13 cellular contexts compared by ENCODE assay signal in the genomic region with DNA sequence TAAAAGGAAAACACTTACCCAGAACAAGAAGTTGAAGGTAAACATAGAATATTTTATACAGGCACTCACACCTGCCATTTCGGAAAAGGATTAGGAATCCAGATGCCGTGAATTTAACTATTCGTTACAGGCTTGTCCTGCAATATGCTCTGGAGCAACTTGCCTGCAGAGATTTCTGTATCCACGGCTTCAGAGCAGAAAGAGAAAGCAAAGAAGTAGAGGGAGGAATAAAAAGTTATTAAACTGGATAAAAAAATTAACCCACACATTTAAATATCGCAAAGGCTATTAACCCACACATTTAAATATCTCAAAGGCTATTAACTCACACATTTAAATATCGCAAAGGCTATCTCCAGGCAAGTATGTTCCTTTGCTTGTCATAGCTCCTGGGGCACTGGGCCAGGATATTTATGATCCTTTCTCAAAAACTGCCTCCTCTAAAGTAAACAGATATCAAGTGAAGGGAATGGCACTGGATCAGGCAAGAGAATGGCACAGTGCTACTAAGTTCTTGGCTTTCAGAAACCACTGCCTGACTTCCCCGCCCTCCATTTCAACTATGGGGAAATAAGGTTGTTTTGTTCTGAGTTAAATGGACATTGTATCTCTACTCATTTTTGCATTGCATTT. TPM values are rescaled to one million over a fixed set of nuclear protein-coding genes. Genes with fewer than 3 reads are reported as not detected.
A peak's percentile ranks its signal among the peaks of the same experiment; 100 is the strongest.
DNase-seq lines count a peak whose midpoint lies in the region; ATAC-seq, FAIRE-seq and TF ChIP-seq lines count a peak whose summit lies in the region.
"Had no signal": no experiment of that assay in that cellular context is flagged by ENCODE, and none has a peak within 500 bp of the region (broad histone marks: within the 10 kb centered on the region; RNA-seq: fewer than 3 reads in every experiment).

TSPAN8 (minus strand) TSS at position 399 of the 633 bp plus-strand sequence; CDS start at position 78, 321 bp downstream.

- H3K36me3 Mint-ChIP-seq in stimulated activated effector memory CD8-positive, alpha-beta T cell treated with anti-CD3 and anti-CD28 coated beads, Interleukin-12 subunit alpha, Interleukin-12 subunit beta, amount 100 ng/mL, for 72 hours: no peaks in the 10 kb centered on the region

- H3K27ac Mint-ChIP-seq in stimulated activated effector memory CD8-positive, alpha-beta T cell treated with anti-CD3 and anti-CD28 coated beads, Interleukin-12 subunit alpha, Interleukin-12 subunit beta, amount 100 ng/mL, for 72 hours: no peak within 1 kb of the TSS
- H3K27ac Mint-ChIP-seq: activated B cell treated with CpG ODN at 0.5 μM for 24 hours; activated T-helper 17 cell treated with anti-CD3 and anti-CD28 coated beads, Interleukin-2, amount 50 U/mL, for 72 hours; nephron progenitor cell had no signal

- ATAC-seq in stimulated activated effector memory CD8-positive, alpha-beta T cell treated with anti-CD3 and anti-CD28 coated beads, Interleukin-12 subunit alpha, Interleukin-12 subunit beta, amount 100 ng/mL, for 72 hours: no peak
- no peak for ATAC-seq in HG02623 (IDR thresholded peaks at IDR 0.05; ENCODE audit: unreplicated experiment)
- ATAC-seq: activated T-helper 17 cell treated with anti-CD3 and anti-CD28 coated beads, Interleukin-2, amount 50 U/mL, for 72 hours had no signal

- peaks cover 0 to 3% (median 0%) of the 10 kb centered on the region in 3 donors for H3K4me1 ChIP-seq in skeletal muscle tissue (ENCODE audit: control insufficient read depth in 3 of 3, insufficient read depth in 3 of 3, low read length in 3 of 3)

- H3K9me3 ChIP-seq in skeletal muscle tissue (ENCODE audit: control insufficient read depth in 3 of 3, low read length in 3 of 3): no peaks in the 10 kb centered on the region

- FAIRE-seq in GM12891 (lab: Jason Lieb, UNC): no peak

- H3K4me3 ChIP-seq in skeletal muscle tissue (ENCODE audit: low read length in 3 of 3): peak within 1 kb of the TSS; percentile 45 to 77 (median 58)

- H3K9ac ChIP-seq in skeletal muscle tissue (ENCODE audit: low read depth in 1 of 3, low read length in 3 of 3): peak within 1 kb of the TSS; percentile 50 to 73 (median 70)

- H3K27me3 ChIP-seq in layer of hippocampus (ENCODE audit: control insufficient read depth, insufficient read depth, low read length) (no peaks in the 10 kb centered on the region), skeletal muscle tissue (ENCODE audit: control insufficient read depth in 3 of 3, insufficient read depth in 3 of 3, low read length in 3 of 3) (no peaks in the 10 kb centered on the region)

- H3K36me3 ChIP-seq in skeletal muscle tissue (ENCODE audit: control insufficient read depth in 3 of 3, insufficient read depth in 3 of 3, low read length in 3 of 3): no peaks in the 10 kb centered on the region

- peaks cover 15% of the 10 kb centered on the region for H3K9me3 Mint-ChIP-seq in stimulated activated effector memory CD8-positive, alpha-beta T cell treated with anti-CD3 and anti-CD28 coated beads, Interleukin-12 subunit alpha, Interleukin-12 subunit beta, amount 100 ng/mL, for 72 hours
- H3K9me3 Mint-ChIP-seq: activated B cell treated with CpG ODN at 0.5 μM for 24 hours, nephron progenitor cell had no signal

- no peak for TF ChIP-seq POLR2A in GM12891 (IDR thresholded peaks at IDR 0.05; ENCODE audit: low read depth, low read length)

- H3K27ac ChIP-seq in layer of hippocampus (ENCODE audit: low read depth, low read length) (peak within 1 kb of the TSS; percentile 12), skeletal muscle tissue (ENCODE audit: low read depth, low read length) (peak within 1 kb of the TSS; percentile 16)

- H3K4me1 Mint-ChIP-seq in stimulated activated effector memory CD8-positive, alpha-beta T cell treated with anti-CD3 and anti-CD28 coated beads, Interleukin-12 subunit alpha, Interleukin-12 subunit beta, amount 100 ng/mL, for 72 hours: no peaks in the 10 kb centered on the region
- H3K4me1 Mint-ChIP-seq: activated B cell treated with CpG ODN at 0.5 μM for 24 hours; activated T-helper 17 cell treated with anti-CD3 and anti-CD28 coated beads, Interleukin-2, amount 50 U/mL, for 72 hours had no signal

- H3K4me3 Mint-ChIP-seq in stimulated activated effector memory CD8-positive, alpha-beta T cell treated with anti-CD3 and anti-CD28 coated beads, Interleukin-12 subunit alpha, Interleukin-12 subunit beta, amount 100 ng/mL, for 72 hours: no peak within 1 kb of the TSS
- H3K4me3 Mint-ChIP-seq: activated B cell treated with CpG ODN at 0.5 μM for 24 hours; activated T-helper 17 cell treated with anti-CD3 and anti-CD28 coated beads, Interleukin-2, amount 50 U/mL, for 72 hours; nephron progenitor cell had no signal

- DNase-seq in H4 (ENCODE audit: low spot score) (peak; percentile 16), NCI-H748 (lab: John Stamatoyannopoulos, UW; ENCODE audit: unreplicated experiment) (peak; percentile 91), GM12891 (ENCODE audit: insufficient read length, low spot score) (no peak)
- DNase-seq in stimulated activated effector memory CD8-positive, alpha-beta T cell treated with anti-CD3 and anti-CD28 coated beads, Interleukin-12 subunit alpha, Interleukin-12 subunit beta, amount 100 ng/mL, for 72 hours (ENCODE audit: low spot score in 2 of 2): no peak
- DNase-seq in activated T-cell treated with anti-CD3 and anti-CD28 coated beads, Interleukin-2, amount 50 U/mL, for 48 hours: no peak
- DNase-seq: activated B cell treated with CpG ODN at 0.5 μM for 24 hours; nephron progenitor cell; stimulated activated CD4-positive, alpha-beta T cell treated with anti-CD3 and anti-CD28 coated beads, Interleukin-4, amount 100 ng/mL, for 4 hours had no signal

TF ChIP-seq in GM12891, 5 proteins besides CTCF, POLR2A, EP300 and RAD21:
- TF ChIP-seq SPI1 (IDR thresholded peaks at IDR 0.05; ENCODE audit: low read depth, low read length) (no peak), POU2F2 (IDR thresholded peaks at IDR 0.05; ENCODE audit: low read depth, low read length) (no peak), POLR2AphosphoS5 (IDR thresholded peaks at IDR 0.05; ENCODE audit: low read depth, low read length) (no peak), PAX5 (IDR thresholded peaks at IDR 0.05; ENCODE audit: insufficient read depth, low read length, severe bottlenecking) (no peak), TAF1 (IDR thresholded peaks at IDR 0.05; ENCODE audit: low read depth, low read length) (no peak)

RNA-seq across cellular contexts. Expression of gene TSPAN8, which starts in this region (rescaled TPM):
- total RNA-seq in H4 (2014; rRNA removed; shearing (Covaris generic)): 1.2 and 1.9 TPM in 2 replicates
- 3.7 TPM for total RNA-seq in skeletal muscle tissue
- not detected for polyA plus RNA-seq in GM12891 (2012; ENCODE audit: low read depth, missing spikeins)
- total RNA-seq: activated B cell treated with CpG ODN at 0.5 μM for 24 hours; activated T-helper 17 cell treated with anti-CD3 and anti-CD28 coated beads, Interleukin-2, amount 50 U/mL, for 72 hours; MCF 10A had no signal

Comparison
In these comparisons a context has a peak if more than half of its experiments do, and no peak if none do; other contexts are left out.
1. DNase-seq: peak in H4 (single experiment) and NCI-H748 (single experiment); none in stimulated activated effector memory CD8-positive, alpha-beta T cell treated with anti-CD3 and anti-CD28 coated beads, Interleukin-12 subunit alpha, Interleukin-12 subunit beta, amount 100 ng/mL, for 72 hours (0 of 2), activated T-cell treated with anti-CD3 and anti-CD28 coated beads, Interleukin-2, amount 50 U/mL, for 48 hours (0 of 2) and GM12891 (single experiment).